23 cellular contexts compared by ENCODE assay signal in genomic region chr4:12579172-12579571, GRCh38.
"Had no signal": no experiment of that assay in that cellular context is flagged by ENCODE, and none has a peak within 500 bp of the region (broad histone marks: within the 10 kb centered on the region; RNA-seq: fewer than 3 reads in every experiment).

No MANE protein-coding gene starts in this region.

- DNase-seq: activated B cell treated with CpG ODN at 0.5 μM for 24 hours; activated CD4-positive, alpha-beta T cell treated with anti-CD3 and anti-CD28 coated beads for 36 hours; activated CD4-positive, alpha-beta T cell treated with anti-CD3 and anti-CD28 coated beads, Interleukin-2, amount 50 U/mL, for 48 hours; activated CD8-positive, alpha-beta memory T cell treated with anti-CD3 and anti-CD28 coated beads, Interleukin-2, amount 50 U/mL, for 48 hours; activated naive CD4-positive, alpha-beta T cell; activated T-cell treated with anti-CD3 and anti-CD28 coated beads, Interleukin-2, amount 50 U/mL, for 4 hours; brain microvascular endothelial cell; colonic mucosa; endodermal cell; gastrocnemius medialis; hippocampal formation; left ventricle myocardium inferior; mammary epithelial cell; midbrain; natural killer cell; right cardiac atrium; stimulated activated CD4-positive, alpha-beta T cell treated with anti-CD3 and anti-CD28 coated beads, Interleukin-2, amount 100 ng/mL, for 24 hours; stimulated activated naive CD8-positive, alpha-beta T cell treated with anti-CD3 and anti-CD28 coated beads, Interleukin-15, amount 100 ng/mL, for 72 hours; T-helper 1 cell; tibial artery had no signal

- H3K27ac ChIP-seq: adrenal gland, ascending aorta, brain microvascular endothelial cell, colonic mucosa, epithelial cell of prostate, gastrocnemius medialis, left ventricle myocardium inferior, tibial artery had no signal

- H3K36me3 ChIP-seq: adrenal gland, ascending aorta, brain microvascular endothelial cell, colonic mucosa, gastrocnemius medialis, left ventricle myocardium inferior, tibial artery had no signal

- H3K4me3 ChIP-seq: adrenal gland, ascending aorta, colonic mucosa, gastrocnemius medialis, left ventricle myocardium inferior, tibial artery had no signal

- H3K27me3 ChIP-seq: adrenal gland, ascending aorta, brain microvascular endothelial cell, colonic mucosa, gastrocnemius medialis, tibial artery had no signal

- H3K4me1 ChIP-seq: adrenal gland, ascending aorta, colonic mucosa, gastrocnemius medialis, left ventricle myocardium inferior, tibial artery had no signal
